In the genomic region with DNA sequence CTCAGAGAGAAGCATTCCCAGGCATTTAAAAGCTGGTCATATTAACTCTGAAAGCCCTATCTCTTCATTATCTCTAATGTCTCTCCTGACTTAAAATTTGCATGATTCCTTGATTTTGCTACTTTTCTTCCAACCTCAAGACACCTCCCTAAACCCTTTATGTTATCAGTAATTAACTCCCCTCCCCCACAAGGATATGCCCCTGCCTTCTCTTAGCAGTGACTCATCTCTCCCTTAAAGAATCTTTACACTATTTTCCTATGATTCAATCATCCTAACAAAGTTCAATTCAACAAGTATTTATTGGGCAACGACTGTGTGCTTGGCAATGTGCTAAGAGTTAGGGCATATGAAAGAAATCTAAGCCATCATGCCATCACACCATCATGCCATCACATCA, we compare ENCODE assay signal across 31 cellular contexts.
"Had no signal": no experiment of that assay in that cellular context is flagged by ENCODE, and none has a peak within 500 bp of the region (broad histone marks: within the 10 kb centered on the region; RNA-seq: fewer than 3 reads in every experiment).

No MANE protein-coding gene starts in this region.

- H3K27me3 ChIP-seq: adrenal gland, body of pancreas, cardiac muscle cell, colonic mucosa had no signal

- H3K4me1 Mint-ChIP-seq: activated CD4-positive, alpha-beta T cell treated with anti-CD3 and anti-CD28 coated beads for 36 hours; activated CD4-positive, alpha-beta T cell treated with anti-CD3 and anti-CD28 coated beads, Interleukin-2, amount 10 ng/mL, durations not matched to agents 24 days and 14 days; activated naive CD4-positive, alpha-beta T cell treated with anti-CD3 and anti-CD28 coated beads, Interleukin-2, amount 50 U/mL, for 24 hours; activated naive CD8-positive, alpha-beta T cell treated with anti-CD3 and anti-CD28 coated beads for 36 hours; activated naive CD8-positive, alpha-beta T cell treated with anti-CD3 and anti-CD28 coated beads, Interleukin-2, amount 50 U/mL, for 24 hours; activated T-helper 17 cell treated with anti-CD3 and anti-CD28 coated beads, Interleukin-2, amount 50 U/mL, for 72 hours; T-helper 17 cell had no signal

- FAIRE-seq: endometrium, frontal cortex had no signal

- H3K27ac ChIP-seq: adrenal gland, body of pancreas, cardiac muscle cell, colonic mucosa had no signal

- H3K4me3 ChIP-seq: adrenal gland, body of pancreas, cardiac muscle cell, colonic mucosa had no signal

- ATAC-seq: activated CD4-positive, alpha-beta T cell treated with anti-CD3 and anti-CD28 coated beads for 36 hours; activated CD8-positive, alpha-beta T cell treated with anti-CD3 and anti-CD28 coated beads for 36 hours; activated naive CD8-positive, alpha-beta T cell treated with anti-CD3 and anti-CD28 coated beads, Interleukin-2, amount 50 U/mL, for 24 hours; activated T-cell treated with anti-CD3 and anti-CD28 coated beads, Interleukin-2, amount 50 U/mL, for 4 hours; activated T-helper 17 cell treated with anti-CD3 and anti-CD28 coated beads, Interleukin-2, amount 50 U/mL, for 72 hours; body of pancreas; esophagus mucosa; T-helper 17 cell had no signal

- H3K27me3 Mint-ChIP-seq: activated CD4-positive, alpha-beta T cell treated with anti-CD3 and anti-CD28 coated beads for 36 hours; activated CD4-positive, alpha-beta T cell treated with anti-CD3 and anti-CD28 coated beads, Interleukin-2, amount 10 ng/mL, durations not matched to agents 24 days and 14 days; activated CD8-positive, alpha-beta T cell treated with anti-CD3 and anti-CD28 coated beads for 36 hours; activated naive CD4-positive, alpha-beta T cell treated with anti-CD3 and anti-CD28 coated beads, Interleukin-2, amount 50 U/mL, for 24 hours; activated naive CD8-positive, alpha-beta T cell treated with anti-CD3 and anti-CD28 coated beads for 36 hours; activated naive CD8-positive, alpha-beta T cell treated with anti-CD3 and anti-CD28 coated beads, Interleukin-2, amount 50 U/mL, for 24 hours; T-helper 17 cell had no signal

- DNase-seq: activated CD4-positive, alpha-beta T cell treated with anti-CD3 and anti-CD28 coated beads for 36 hours; activated CD4-positive, alpha-beta T cell treated with anti-CD3 and anti-CD28 coated beads, Interleukin-2, amount 10 ng/mL, durations not matched to agents 24 days and 14 days; activated CD4-positive, CD25-positive, alpha-beta regulatory T cell; activated CD4-positive, CD25-positive, alpha-beta regulatory T cell treated with anti-CD3 and anti-CD28 coated beads, Interleukin-2, amount 50 U/mL, for 72 hours; activated CD8-positive, alpha-beta memory T cell treated with anti-CD3 and anti-CD28 coated beads for 24 hours; activated CD8-positive, alpha-beta T cell treated with anti-CD3 and anti-CD28 coated beads for 36 hours; activated effector memory CD4-positive, alpha-beta T cell treated with Interleukin-2 at 50 U/mL for 16 hours; activated gamma-delta T cell treated with Interleukin-2 at 50 U/mL for 16 hours; activated naive CD4-positive, alpha-beta T cell treated with Interleukin-2 at 50 U/mL for 16 hours; activated naive CD8-positive, alpha-beta T cell treated with anti-CD3 and anti-CD28 coated beads for 36 hours; activated naive CD8-positive, alpha-beta T cell treated with anti-CD3 and anti-CD28 coated beads, Interleukin-2, amount 50 U/mL, for 24 hours; activated T-cell treated with anti-CD3 and anti-CD28 coated beads, Interleukin-2, amount 50 U/mL, for 4 hours; adrenal gland; amygdala; aorta; body of pancreas; central memory CD4-positive, alpha-beta T cell; cerebellar nuclear complex; colonic mucosa; effector CD8-positive, alpha-beta T cell; foreskin fibroblast; head of caudate nucleus; hypothalamus; T-helper 17 cell had no signal

- H3K27ac Mint-ChIP-seq: activated CD4-positive, alpha-beta T cell treated with anti-CD3 and anti-CD28 coated beads for 36 hours; activated CD4-positive, alpha-beta T cell treated with anti-CD3 and anti-CD28 coated beads, Interleukin-2, amount 10 ng/mL, durations not matched to agents 24 days and 14 days; activated CD8-positive, alpha-beta T cell treated with anti-CD3 and anti-CD28 coated beads for 36 hours; activated naive CD4-positive, alpha-beta T cell treated with anti-CD3 and anti-CD28 coated beads, Interleukin-2, amount 50 U/mL, for 24 hours; activated naive CD8-positive, alpha-beta T cell treated with anti-CD3 and anti-CD28 coated beads for 36 hours; activated naive CD8-positive, alpha-beta T cell treated with anti-CD3 and anti-CD28 coated beads, Interleukin-2, amount 50 U/mL, for 24 hours; activated T-helper 17 cell treated with anti-CD3 and anti-CD28 coated beads, Interleukin-2, amount 50 U/mL, for 72 hours; T-helper 17 cell; T-helper 2 cell treated with Interferon-gamma antibody and Interleukin-4, amounts not matched to agents 5 μg/mL and 100 μg/mL, for 36 hours had no signal

- H3K9me3 Mint-ChIP-seq: activated CD4-positive, alpha-beta T cell treated with anti-CD3 and anti-CD28 coated beads, Interleukin-2, amount 10 ng/mL, durations not matched to agents 24 days and 14 days; activated CD8-positive, alpha-beta T cell treated with anti-CD3 and anti-CD28 coated beads for 36 hours; activated naive CD4-positive, alpha-beta T cell treated with anti-CD3 and anti-CD28 coated beads, Interleukin-2, amount 50 U/mL, for 24 hours; activated naive CD8-positive, alpha-beta T cell treated with anti-CD3 and anti-CD28 coated beads for 36 hours; activated naive CD8-positive, alpha-beta T cell treated with anti-CD3 and anti-CD28 coated beads, Interleukin-2, amount 50 U/mL, for 24 hours; activated T-cell treated with anti-CD3 and anti-CD28 coated beads, Interleukin-2, amount 50 U/mL, for 4 hours; activated T-helper 17 cell treated with anti-CD3 and anti-CD28 coated beads, Interleukin-2, amount 50 U/mL, for 72 hours; T-helper 2 cell treated with Interferon-gamma antibody and Interleukin-4, amounts not matched to agents 5 μg/mL and 100 μg/mL, for 36 hours had no signal

- H3K9me3 ChIP-seq: adrenal gland, body of pancreas, colonic mucosa had no signal

- H3K4me1 ChIP-seq: adrenal gland, body of pancreas, colonic mucosa had no signal

- H3K36me3 Mint-ChIP-seq: activated naive CD4-positive, alpha-beta T cell treated with anti-CD3 and anti-CD28 coated beads, Interleukin-2, amount 50 U/mL, for 24 hours; activated naive CD8-positive, alpha-beta T cell treated with anti-CD3 and anti-CD28 coated beads for 36 hours had no signal

- H3K36me3 ChIP-seq: adrenal gland, cardiac muscle cell, colonic mucosa had no signal

- H3K4me3 Mint-ChIP-seq: activated CD4-positive, alpha-beta T cell treated with anti-CD3 and anti-CD28 coated beads for 36 hours; activated CD4-positive, alpha-beta T cell treated with anti-CD3 and anti-CD28 coated beads, Interleukin-2, amount 10 ng/mL, durations not matched to agents 24 days and 14 days; activated CD8-positive, alpha-beta T cell treated with anti-CD3 and anti-CD28 coated beads for 36 hours; activated naive CD4-positive, alpha-beta T cell treated with anti-CD3 and anti-CD28 coated beads, Interleukin-2, amount 50 U/mL, for 24 hours; activated naive CD8-positive, alpha-beta T cell treated with anti-CD3 and anti-CD28 coated beads for 36 hours; activated naive CD8-positive, alpha-beta T cell treated with anti-CD3 and anti-CD28 coated beads, Interleukin-2, amount 50 U/mL, for 24 hours; activated T-cell treated with anti-CD3 and anti-CD28 coated beads, Interleukin-2, amount 50 U/mL, for 4 hours; activated T-helper 17 cell treated with anti-CD3 and anti-CD28 coated beads, Interleukin-2, amount 50 U/mL, for 72 hours; T-helper 17 cell; T-helper 2 cell treated with Interferon-gamma antibody and Interleukin-4, amounts not matched to agents 5 μg/mL and 100 μg/mL, for 36 hours had no signal
